8 cellular contexts compared by ENCODE assay signal in the genomic region with DNA sequence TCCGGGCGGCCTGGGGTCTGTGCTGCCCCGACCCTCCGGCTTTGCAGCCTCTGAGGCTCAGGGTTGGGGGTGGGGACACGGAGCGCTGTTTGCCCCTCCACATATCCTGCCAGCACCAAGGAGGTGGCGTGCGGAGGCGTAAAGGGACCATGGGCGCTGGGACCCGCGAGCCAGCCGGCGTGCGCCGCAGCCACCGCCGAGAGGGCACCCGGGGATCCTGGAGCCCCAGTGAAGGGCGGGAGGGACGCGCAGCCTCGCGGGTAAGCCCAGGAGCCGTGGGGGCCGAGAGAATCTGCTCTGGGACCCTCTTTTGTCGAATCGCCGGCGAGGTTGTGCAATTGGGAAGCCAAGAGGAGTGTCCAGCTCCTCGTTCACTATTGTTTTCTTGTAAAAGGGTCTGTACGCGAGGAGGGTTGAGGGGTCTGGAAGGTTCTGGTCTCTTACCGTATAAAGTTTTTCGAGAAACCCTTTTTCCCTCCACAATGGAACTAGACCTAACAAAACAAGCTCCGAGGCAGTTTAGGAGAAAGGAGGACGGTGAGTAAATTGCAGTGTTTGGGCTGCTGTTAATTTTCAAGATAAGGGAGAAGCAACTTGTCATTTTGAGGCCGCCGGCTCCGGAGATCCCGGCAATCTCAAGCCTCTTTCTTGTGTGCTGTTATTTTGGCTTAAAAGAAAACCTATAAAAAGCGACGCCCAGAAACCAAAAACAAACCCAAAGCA. TPM values are rescaled to one million over a fixed set of nuclear protein-coding genes. Genes with fewer than 3 reads are reported as not detected.
A peak's percentile ranks its signal among the peaks of the same experiment; 100 is the strongest.
DNase-seq lines count a peak whose midpoint lies in the region; ATAC-seq and TF ChIP-seq lines count a peak whose summit lies in the region.

No MANE protein-coding gene starts in this region.

- intact Hi-C loops in prostate gland (cut with DNase I) = no loop called here

- H3K27me3 ChIP-seq in KMS-11 (ENCODE audit: insufficient read depth, low read depth) (no peaks in the 10 kb centered on the region), hepatocyte (no peaks in the 10 kb centered on the region), prostate gland (replicated peaks; ENCODE audit: insufficient read depth) (no peaks in the 10 kb centered on the region)

- no peaks in the 10 kb centered on the region for H3K9me2 ChIP-seq in hepatocyte (replicated peaks; ENCODE audit: insufficient read depth)

- H3K4me3 ChIP-seq in KMS-11 (IDR thresholded peaks at IDR 0.05; ENCODE audit: insufficient read depth, low read depth, low read length) (peak overlapping the region; percentile 88), hepatocyte (peak overlapping the region; percentile 82), prostate gland (peak overlapping the region; percentile 67 to 76)

- DNase-seq in Daoy (ENCODE audit: low read depth) = peak; percentile 48
- peak in 39 of 58 donors; percentile 15 to 69 (median 48) for DNase-seq in anterior cingulate cortex (lab: John Stamatoyannopoulos, UW)
- DNase-seq in hepatocyte (ENCODE audit: low spot score) = peak; percentile 50
- DNase-seq in prostate gland (ENCODE audit: low spot score) = peak; percentile 23
- no peak for DNase-seq in H4 (ENCODE audit: low spot score)
- no peak for DNase-seq in GM19240 (ENCODE audit: insufficient read length, low spot score)

- under 1% methylated on average over 43 of the region's 43 CpGs for WGBS in hepatocyte (ENCODE audit: low lambda C conversion rate, missing lambda C conversion rate)
- under 1% methylated on average over 43 of the region's 43 CpGs for WGBS in prostate gland

- H2AFZ ChIP-seq in KMS-11 (ENCODE audit: low read depth) (peak overlapping the region; percentile 74), hepatocyte (peak overlapping the region; percentile 78)

- peaks cover 62% of the 10 kb centered on the region for H3K4me1 ChIP-seq in KMS-11 (ENCODE audit: low read depth, poor library complexity, severe bottlenecking)
- H3K4me1 ChIP-seq in hepatocyte (ENCODE audit: insufficient read depth) = peaks cover 8% of the 10 kb centered on the region
- H3K4me1 ChIP-seq in prostate gland (replicated peaks) = peaks cover 8% of the 10 kb centered on the region

- H3K79me2 ChIP-seq in KMS-11 (ENCODE audit: insufficient read depth, low read depth) = peaks cover 66% of the 10 kb centered on the region
- peaks cover 15% of the 10 kb centered on the region for H3K79me2 ChIP-seq in hepatocyte

- H4K20me1 ChIP-seq in KMS-11 (ENCODE audit: insufficient read depth) (no peaks in the 10 kb centered on the region), hepatocyte (ENCODE audit: insufficient read depth, poor library complexity, severe bottlenecking) (no peaks in the 10 kb centered on the region)

- ATAC-seq in GM21515 (IDR thresholded peaks at IDR 0.05; ENCODE audit: unreplicated experiment) = peak; percentile 29

- H3K4me2 ChIP-seq in KMS-11 = peak overlapping the region; percentile 69
- H3K4me2 ChIP-seq in hepatocyte = peak overlapping the region; percentile 92

- no peak for TF ChIP-seq CTCF in KMS-11 (conservative IDR thresholded peaks at IDR 0.05; ENCODE audit: low read depth, low read length)
- TF ChIP-seq CTCF in hepatocyte (IDR thresholded peaks at IDR 0.05; ENCODE audit: poor library complexity) = no peak
- no peak for TF ChIP-seq CTCF in prostate gland (IDR thresholded peaks at IDR 0.05)

- TF ChIP-seq POLR2A in prostate gland (IDR thresholded peaks at IDR 0.05) = no peak

- H3K9ac ChIP-seq in KMS-11 = peak overlapping the region; percentile 89

- H3K36me3 ChIP-seq in KMS-11 (ENCODE audit: insufficient read depth) = no peaks in the 10 kb centered on the region
- no peaks in the 10 kb centered on the region for H3K36me3 ChIP-seq in hepatocyte (replicated peaks; ENCODE audit: insufficient read depth, low read depth)
- H3K36me3 ChIP-seq in prostate gland = no peaks in the 10 kb centered on the region

- peak overlapping the region; percentile 89 for H3K27ac ChIP-seq in KMS-11
- peak overlapping the region; percentile 71 for H3K27ac ChIP-seq in hepatocyte
- peak overlapping the region; percentile 77 to 78 for H3K27ac ChIP-seq in prostate gland

- H3K9me3 ChIP-seq in hepatocyte (ENCODE audit: low read depth) (no peaks in the 10 kb centered on the region), prostate gland (no peaks in the 10 kb centered on the region)

RNA-seq across cellular contexts. Expression of a gene that starts 29.9 kb away (rescaled TPM):
- 1.2 and 3.4 TPM in 2 replicates for total RNA-seq in Daoy (2014; rRNA removed; shearing (Covaris generic))
- 15.0 and 16.1 TPM in 2 replicates for total RNA-seq in hepatocyte
- polyA plus RNA-seq in hepatocyte = 9.6 and 13.1 TPM in 2 replicates
- total RNA-seq in prostate gland = 10 to 100 TPM in 1 of 2 donors, 1 to 10 TPM in 1; 7.1 to 10.6 TPM
- total RNA-seq in H4 (2014; rRNA removed; shearing (Covaris generic)) = 4.6 and 11.9 TPM in 2 replicates

Comparison
In these comparisons a context has a peak if more than half of its experiments do, and no peak if none do; other contexts are left out.
1. DNase-seq: peak in Daoy (single experiment), anterior cingulate cortex (39 of 58), hepatocyte (single experiment) and prostate gland (single experiment); none in H4 (single experiment) and GM19240 (single experiment).
2. Peak in every context shown above with its lines, with median percentiles within 50 percentile points of each other: H3K27ac ChIP-seq and H3K4me3 ChIP-seq.